ENCODE assay signal across 13 cellular contexts in genomic region chr2:204665244-204665643, GRCh38.
DNase-seq lines count a peak whose midpoint lies in the region; FAIRE-seq and TF ChIP-seq lines count a peak whose summit lies in the region.
"Had no signal": no experiment of that assay in that cellular context is flagged by ENCODE, and none has a peak within 500 bp of the region (broad histone marks: within the 10 kb centered on the region; RNA-seq: fewer than 3 reads in every experiment).

No MANE protein-coding gene starts in this region.

- H3K27ac ChIP-seq in MM.1S (ENCODE audit: low read length) (no peak overlapping the region), small intestine (ENCODE audit: low read depth in 1 of 2, low read length in 1 of 2) (peak overlapping the region in 1 of 2 donors; percentile 56)

- peak overlapping the region; percentile 97 for H3K27ac Mint-ChIP-seq in progenitor cell of endocrine pancreas
- H3K27ac Mint-ChIP-seq: natural killer cell had no signal

- H3K4me1 ChIP-seq in MM.1S (ENCODE audit: low read length): no peaks in the 10 kb centered on the region
- H3K4me1 ChIP-seq in small intestine (ENCODE audit: control insufficient read depth in 2 of 2, insufficient read depth in 1 of 2, low read depth in 1 of 2, low read length in 1 of 2): no peaks in the 10 kb centered on the region

- H4K20me1 ChIP-seq in MM.1S (ENCODE audit: insufficient read depth, low read length): no peaks in the 10 kb centered on the region

- H3K4me1 Mint-ChIP-seq in progenitor cell of endocrine pancreas (ENCODE audit: low read depth): peaks cover 36% of the 10 kb centered on the region
- H3K4me1 Mint-ChIP-seq: natural killer cell had no signal

- FAIRE-seq in GM12892 (lab: Jason Lieb, UNC) (no peak), small intestine (lab: Jason Lieb, UNC) (no peak)
- FAIRE-seq: GM18507 had no signal

- H2AFZ ChIP-seq in MM.1S (ENCODE audit: low read length): no peak overlapping the region

- peaks cover 5% of the 10 kb centered on the region for H3K36me3 Mint-ChIP-seq in progenitor cell of endocrine pancreas (ENCODE audit: insufficient read depth)
- H3K36me3 Mint-ChIP-seq: natural killer cell had no signal

- WGBS in small intestine, 3 donors: 57 to 87% (median 66%) methylated on average over 1 of the region's 1 CpG

- no peak for TF ChIP-seq CTCF in fibroblast of pulmonary artery (IDR thresholded peaks at IDR 0.05; ENCODE audit: low read length, missing control alignments)
- TF ChIP-seq CTCF in progenitor cell of endocrine pancreas (IDR thresholded peaks at IDR 0.05; ENCODE audit: unreplicated experiment): no peak
- TF ChIP-seq CTCF in MM.1S (IDR thresholded peaks at IDR 0.05; ENCODE audit: low read length): no peak

- TF ChIP-seq POLR2A in GM12892 (IDR thresholded peaks at IDR 0.05; ENCODE audit: low read depth, low read length): no peak

- peak; percentile 59 for DNase-seq in GM03348 (ENCODE audit: low spot score)
- peak; percentile 53 for DNase-seq in SW480 (ENCODE audit: low spot score)
- peak; percentile 74 for DNase-seq in fibroblast of pulmonary artery (ENCODE audit: low read depth)
- no peak for DNase-seq in progenitor cell of endocrine pancreas (ENCODE audit: low spot score, unreplicated experiment)
- DNase-seq in MM.1S: no peak
- no peak for DNase-seq in GM12892 (ENCODE audit: insufficient read length)
- no peak for DNase-seq in small intestine
- no peak for DNase-seq in NCI-H2107 (lab: John Stamatoyannopoulos, UW)
- DNase-seq: glutamatergic neuron, natural killer cell, NCI-H2081 treated with DMSO at 0.1 percent for 48 hours had no signal

- H3K9me3 ChIP-seq in MM.1S (replicated peaks; ENCODE audit: insufficient read depth, low read length) (no peaks in the 10 kb centered on the region), small intestine (ENCODE audit: control insufficient read depth, low read depth) (no peaks in the 10 kb centered on the region)
- H3K9me3 ChIP-seq: HAP-1 had no signal

- H3K4me3 Mint-ChIP-seq in progenitor cell of endocrine pancreas (ENCODE audit: low read depth): no peak overlapping the region
- H3K4me3 Mint-ChIP-seq: natural killer cell had no signal

- H3F3A ChIP-seq in MM.1S (ENCODE audit: insufficient read depth, low read length): no peaks in the 10 kb centered on the region

- H3K36me3 ChIP-seq in MM.1S (replicated peaks; ENCODE audit: insufficient read depth, low read length) (no peaks in the 10 kb centered on the region), small intestine (ENCODE audit: control insufficient read depth in 2 of 2, insufficient read depth in 2 of 2, low read length in 2 of 2) (no peaks in the 10 kb centered on the region)
- H3K36me3 ChIP-seq: HAP-1 had no signal

- no peak overlapping the region for H3K4me2 ChIP-seq in MM.1S (ENCODE audit: low read depth, low read length)

- H3K9ac ChIP-seq in MM.1S (ENCODE audit: low read length): no peak overlapping the region

- no peaks in the 10 kb centered on the region for H3K27me3 Mint-ChIP-seq in progenitor cell of endocrine pancreas

- no peaks in the 10 kb centered on the region for H3K9me2 ChIP-seq in MM.1S (replicated peaks; ENCODE audit: insufficient read depth, low read length)

- peaks cover 5% of the 10 kb centered on the region for H3K9me3 Mint-ChIP-seq in progenitor cell of endocrine pancreas (ENCODE audit: low read depth)

- H3K4me3 ChIP-seq in fibroblast of pulmonary artery (replicated peaks; ENCODE audit: low read depth, low read length) (no peak overlapping the region), MM.1S (ENCODE audit: low read length) (no peak overlapping the region), small intestine (ENCODE audit: low read depth in 1 of 2, low read length in 2 of 2) (no peak overlapping the region)
- H3K4me3 ChIP-seq: HAP-1 had no signal

- no peaks in the 10 kb centered on the region for H3K79me2 ChIP-seq in MM.1S (ENCODE audit: low read length)

- H3K27me3 ChIP-seq in MM.1S (replicated peaks; ENCODE audit: insufficient read depth, low read length) (no peaks in the 10 kb centered on the region), small intestine (ENCODE audit: control insufficient read depth in 2 of 2, insufficient read depth in 2 of 2, low read length in 2 of 2) (no peaks in the 10 kb centered on the region)

Comparison
In these comparisons a context has a peak if more than half of its experiments do, and no peak if none do; other contexts are left out.
1. DNase-seq: peak in GM03348 (single experiment), SW480 (single experiment) and fibroblast of pulmonary artery (single experiment); none in progenitor cell of endocrine pancreas (single experiment), MM.1S (single experiment), GM12892 (single experiment), small intestine (single experiment) and NCI-H2107 (single experiment).